Comparison of ENCODE assay signal across 8 cellular contexts in genomic region chr4:88006956-88007303, GRCh38. TPM values are rescaled to one million over a fixed set of nuclear protein-coding genes. Genes with fewer than 3 reads are reported as not detected.
DNase-seq lines count a peak whose midpoint lies in the region; ATAC-seq and TF ChIP-seq lines count a peak whose summit lies in the region.

No MANE protein-coding gene starts in this region.

- no peak for ATAC-seq in lung (ENCODE audit: insufficient read depth, low FRiP score)
- ATAC-seq in upper lobe of left lung (ENCODE audit: low FRiP score in 2 of 2), result no peak
- no peak for ATAC-seq in esophagus mucosa
- ATAC-seq in HG03045 (IDR thresholded peaks at IDR 0.05; ENCODE audit: unreplicated experiment), result no peak
- no peak for ATAC-seq in GM19035 (IDR thresholded peaks at IDR 0.05; ENCODE audit: unreplicated experiment)

- peak overlapping the region; percentile 72 for H3K4me3 Mint-ChIP-seq in activated T-cell treated with anti-CD3 and anti-CD28 coated beads, Interleukin-2, amount 50 U/mL, for 24 hours
- H3K4me3 Mint-ChIP-seq in MCF 10A (ENCODE audit: unreplicated experiment), result peak overlapping the region; percentile 78

- H3K36me3 ChIP-seq in lung (ENCODE audit: control insufficient read depth in 2 of 2, insufficient read depth in 2 of 2, low read length in 2 of 2), result no peaks in the 10 kb centered on the region
- H3K36me3 ChIP-seq in upper lobe of left lung, result no peaks in the 10 kb centered on the region

- no peak for TF ChIP-seq CTCF in MCF 10A (IDR thresholded peaks at IDR 0.05; ENCODE audit: unreplicated experiment)
- TF ChIP-seq CTCF in lung (IDR thresholded peaks at IDR 0.05; ENCODE audit: control extremely low read depth, extremely low read depth), result no peak
- no peak for TF ChIP-seq CTCF in upper lobe of left lung (IDR thresholded peaks at IDR 0.05)

- H3K4me1 Mint-ChIP-seq in activated T-cell treated with anti-CD3 and anti-CD28 coated beads, Interleukin-2, amount 50 U/mL, for 24 hours (ENCODE audit: low read depth), result peaks cover 29% of the 10 kb centered on the region
- peaks cover 15% of the 10 kb centered on the region for H3K4me1 Mint-ChIP-seq in MCF 10A (ENCODE audit: insufficient read depth, unreplicated experiment)

- CTCF ChIA-PET in MCF 10A (lab: Yijun Ruan, JAX), result interaction anchor here (0.6 kb wide), 1 partner anchor 276 kb away, joined by 3 read pairs; no protein-coding TSS in a partner anchor

- WGBS in lung, 2 donors, result 65 to 68% methylated on average over 10 of the region's 10 CpGs
- WGBS in upper lobe of left lung, 2 donors, result 66 to 67% methylated on average over 8 to 10 of the region's 10 CpGs

- DNase-seq in activated T-cell treated with anti-CD3 and anti-CD28 coated beads, Interleukin-2, amount 50 U/mL, for 24 hours, result no peak
- DNase-seq in activated T-cell treated with anti-CD3 and anti-CD28 coated beads for 4 hours, result no peak
- no peak for DNase-seq in MCF 10A (ENCODE audit: unreplicated experiment)
- no peak for DNase-seq in lung (ENCODE audit: low spot score)
- DNase-seq in upper lobe of left lung, result no peak

- no peak for TF ChIP-seq EP300 in upper lobe of left lung (IDR thresholded peaks at IDR 0.05)

- no TSS peak for BruUV-seq in MCF 10A (replicated peaks; lab: Mats Ljungman, UMichigan)

- H3K27ac ChIP-seq in lung (ENCODE audit: low read depth in 1 of 2, low read length in 1 of 2) (peak overlapping the region in 1 of 2 donors; percentile 71), upper lobe of left lung (peak overlapping the region; percentile 43 to 89 (median 78))

- POLR2A ChIA-PET in MCF 10A (lab: Yijun Ruan, JAX), result interaction anchor here (0.6 to 1.1 kb wide), 3 partner anchors 23 to 108 kb away, joined by 3 to 5 read pairs (median 4); no protein-coding TSS in a partner anchor

- H3K27ac Mint-ChIP-seq in activated T-cell treated with anti-CD3 and anti-CD28 coated beads, Interleukin-2, amount 50 U/mL, for 24 hours, result no peak overlapping the region
- no peak overlapping the region for H3K27ac Mint-ChIP-seq in MCF 10A (ENCODE audit: low read depth, unreplicated experiment)

- no peak for TF ChIP-seq POLR2A in upper lobe of left lung (IDR thresholded peaks at IDR 0.05)

- H3K4me1 ChIP-seq in lung (ENCODE audit: control insufficient read depth in 2 of 2, insufficient read depth in 2 of 2, low read length in 2 of 2), result peaks cover 0 to 5% of the 10 kb centered on the region in 2 donors
- H3K4me1 ChIP-seq in upper lobe of left lung, result peaks cover 11 to 43% (median 13%) of the 10 kb centered on the region in 4 donors

- H3K27me3 ChIP-seq in lung (ENCODE audit: control insufficient read depth, insufficient read depth), result no peaks in the 10 kb centered on the region
- no peaks in the 10 kb centered on the region for H3K27me3 ChIP-seq in upper lobe of left lung

- peaks cover 5% of the 10 kb centered on the region for H3K36me3 Mint-ChIP-seq in activated T-cell treated with anti-CD3 and anti-CD28 coated beads, Interleukin-2, amount 50 U/mL, for 24 hours (ENCODE audit: low read depth)
- no peaks in the 10 kb centered on the region for H3K36me3 Mint-ChIP-seq in MCF 10A (ENCODE audit: insufficient read depth, unreplicated experiment)

- peaks cover 13% of the 10 kb centered on the region for H3K27me3 Mint-ChIP-seq in activated T-cell treated with anti-CD3 and anti-CD28 coated beads, Interleukin-2, amount 50 U/mL, for 24 hours
- H3K27me3 Mint-ChIP-seq in MCF 10A (ENCODE audit: insufficient read depth, unreplicated experiment), result no peaks in the 10 kb centered on the region

- H3K4me3 ChIP-seq in lung (peak overlapping the region; percentile 96), upper lobe of left lung (peak overlapping the region; percentile 19 to 97 (median 84))

- intact Hi-C loops in MCF 10A (cut with micrococcal nuclease), result no loop called here

- H3K9me3 ChIP-seq in lung (ENCODE audit: control insufficient read depth in 2 of 2, insufficient read depth in 1 of 2, low read length in 1 of 2) (no peaks in the 10 kb centered on the region), upper lobe of left lung (no peaks in the 10 kb centered on the region)

- H3K9me3 Mint-ChIP-seq in activated T-cell treated with anti-CD3 and anti-CD28 coated beads, Interleukin-2, amount 50 U/mL, for 24 hours, result no peaks in the 10 kb centered on the region
- no peaks in the 10 kb centered on the region for H3K9me3 Mint-ChIP-seq in MCF 10A (ENCODE audit: unreplicated experiment)

RNA-seq across cellular contexts. Expression of gene PKD2, which starts 0.5 kb away (rescaled TPM):
- total RNA-seq in MCF 10A (2022) (29.5 and 36.6 TPM in 2 replicates), lung (10 to 100 TPM; 24.4 to 71.2 TPM), upper lobe of left lung (10 to 100 TPM; 19.5 to 76.5 (median 32.5) TPM), esophagus mucosa (7.5 TPM)
- 1 to 10 TPM; 8.5 to 9.8 TPM for polyA plus RNA-seq in lung

RNA-seq across cellular contexts. Expression of gene SPP1, which starts 31.4 kb away (rescaled TPM):
- total RNA-seq in MCF 10A (2022) (not detected in 2 replicates), lung (100 to 1,000 TPM in 1 of 2 donors, 10 to 100 TPM in 1; 29.3 to 433 TPM), upper lobe of left lung (10 to 100 TPM in 3 of 6 donors, 1 to 10 TPM in 3; 4.6 to 26.8 (median 10.6) TPM), esophagus mucosa (1.4 TPM)
- 100 to 1,000 TPM in 1 of 2 donors, 1 to 10 TPM in 1; 5.4 to 196 TPM for polyA plus RNA-seq in lung
